In genomic region chr1:177627148-177627910, GRCh38 we compare ENCODE assay signal across 2 cellular contexts.
A peak's percentile ranks its signal among the peaks of the same experiment; 100 is the strongest.
TF ChIP-seq lines count a peak whose summit lies in the region.

No MANE protein-coding gene starts in this region.

TF ChIP-seq in endothelial cell of umbilical vein, 7 proteins besides CTCF, POLR2A, EP300 and RAD21 (continued from another document):
- TF ChIP-seq MYC (IDR thresholded peaks at IDR 0.05; ENCODE audit: low read depth, low read length): no peak
TF ChIP-seq in endothelial cell of umbilical vein: peak in this region for 0.

TF ChIP-seq in HepG2, 621 proteins besides CTCF, POLR2A, EP300 and RAD21:
- TF ChIP-seq FIP1L1 (IDR thresholded peaks at IDR 0.05; ENCODE audit: borderline replicate concordance, insufficient read depth, low read depth, low read length): no peak
- peak; percentile 46 to 47; a peak in 3 of 4 replicates for TF ChIP-seq MAFK (conservative IDR thresholded peaks at IDR 0.05 in 1 of 2, IDR thresholded peaks at IDR 0.05 in 1 of 2; ENCODE audit: low read length in 2 of 2)
